In genomic region chr16:7990864-7991263, GRCh38 we compare ENCODE assay signal across 22 cellular contexts.
DNase-seq lines count a peak whose midpoint lies in the region; ATAC-seq and TF ChIP-seq lines count a peak whose summit lies in the region.
"Had no signal": no experiment of that assay in that cellular context is flagged by ENCODE, and none has a peak within 500 bp of the region (broad histone marks: within the 10 kb centered on the region; RNA-seq: fewer than 3 reads in every experiment).

No MANE protein-coding gene starts in this region.

- peak overlapping the region in 6 of 12 donors; percentile 13 to 33 (median 28) for H3K4me3 ChIP-seq in heart left ventricle
- H3K4me3 ChIP-seq in right atrium auricular region = no peak overlapping the region
- peak overlapping the region; percentile 43 for H3K4me3 ChIP-seq in fibroblast of villous mesenchyme (ENCODE audit: low read depth, low read length)
- peak overlapping the region; percentile 11 for H3K4me3 ChIP-seq in thoracic aorta
- H3K4me3 ChIP-seq: SK-N-MC had no signal

- H3K27me3 ChIP-seq in heart left ventricle (no peaks in the 10 kb centered on the region), right atrium auricular region (no peaks in the 10 kb centered on the region), thoracic aorta (replicated peaks; ENCODE audit: insufficient read depth) (no peaks in the 10 kb centered on the region)

- no peaks in the 10 kb centered on the region for H3K36me3 ChIP-seq in heart left ventricle
- no peaks in the 10 kb centered on the region for H3K36me3 ChIP-seq in right atrium auricular region
- no peaks in the 10 kb centered on the region for H3K36me3 ChIP-seq in thoracic aorta

- TF ChIP-seq POLR2A in heart left ventricle (IDR thresholded peaks at IDR 0.05) = no peak

- 31 to 43% (median 34%) methylated on average over 8 of the region's 8 CpGs for WGBS in heart left ventricle, 4 donors

- peak in 1 of 5 donors; percentile 7 for DNase-seq in heart left ventricle
- no peak for DNase-seq in right atrium auricular region (ENCODE audit: low spot score)
- peak; percentile 84 for DNase-seq in RPMI8226
- DNase-seq in fibroblast of villous mesenchyme (ENCODE audit: low read depth) = peak; percentile 80
- DNase-seq in thoracic aorta (ENCODE audit: low spot score) = no peak
- DNase-seq in NCI-H2227 (lab: John Stamatoyannopoulos, UW; ENCODE audit: unreplicated experiment) = no peak
- no peak for DNase-seq in GM19240 (ENCODE audit: insufficient read length, low spot score)
- DNase-seq: 8988T, GDM1, H7, MM.1S, NCI-H1048, NCI-H1417 treated with DMSO at 0.1 percent for 48 hours, NCI-H187 treated with DMSO at 0.1 percent for 48 hours, NCI-H2107, NCI-H2227 treated with DMSO at 0.1 percent for 48 hours, NCI-H510A, SHP77, SW 1271 had no signal

- ATAC-seq in heart left ventricle (peak in 3 of 4 donors; percentile 53 to 58 (median 54)), thoracic aorta (ENCODE audit: insufficient number of reproducible peaks, low FRiP score, low read depth) (no peak), HG02852 (IDR thresholded peaks at IDR 0.05; ENCODE audit: unreplicated experiment) (no peak)

- peaks cover 0 to 6% (median 0%) of the 10 kb centered on the region in 12 donors for H3K4me1 ChIP-seq in heart left ventricle
- no peaks in the 10 kb centered on the region for H3K4me1 ChIP-seq in right atrium auricular region
- no peaks in the 10 kb centered on the region for H3K4me1 ChIP-seq in thoracic aorta (ENCODE audit: control insufficient read depth in 1 of 2, low read depth in 2 of 2)

- no peak for TF ChIP-seq CTCF in heart left ventricle (IDR thresholded peaks at IDR 0.05)
- TF ChIP-seq CTCF in right atrium auricular region (IDR thresholded peaks at IDR 0.05) = no peak
- no peak for TF ChIP-seq CTCF in fibroblast of villous mesenchyme (IDR thresholded peaks at IDR 0.05; ENCODE audit: insufficient read depth, low read depth, low read length)
- no peak for TF ChIP-seq CTCF in thoracic aorta (IDR thresholded peaks at IDR 0.05)

- intact Hi-C loops in heart left ventricle (cut with DNase I) = no loop called here

- H3K27ac ChIP-seq in heart left ventricle (peak overlapping the region in 1 of 12 donors; percentile 7), right atrium auricular region (no peak overlapping the region), thoracic aorta (no peak overlapping the region)
- H3K27ac ChIP-seq: C4-2B, SK-N-MC had no signal

- H3K9me3 ChIP-seq in heart left ventricle = no peaks in the 10 kb centered on the region
- no peaks in the 10 kb centered on the region for H3K9me3 ChIP-seq in right atrium auricular region
- H3K9me3 ChIP-seq in thoracic aorta = no peaks in the 10 kb centered on the region

Comparison
In these comparisons a context has a peak if more than half of its experiments do, and no peak if none do; other contexts are left out.
1. ATAC-seq: peak in heart left ventricle (3 of 4); none in thoracic aorta (single experiment) and HG02852 (single experiment).
2. DNase-seq: peak in RPMI8226 (single experiment) and fibroblast of villous mesenchyme (single experiment); none in right atrium auricular region (single experiment), thoracic aorta (single experiment), NCI-H2227 (single experiment) and GM19240 (single experiment).
3. H3K4me3 ChIP-seq: peak in fibroblast of villous mesenchyme (single experiment) and thoracic aorta (single experiment); none in right atrium auricular region (0 of 2).